13 cellular contexts compared by ENCODE assay signal in the genomic region with DNA sequence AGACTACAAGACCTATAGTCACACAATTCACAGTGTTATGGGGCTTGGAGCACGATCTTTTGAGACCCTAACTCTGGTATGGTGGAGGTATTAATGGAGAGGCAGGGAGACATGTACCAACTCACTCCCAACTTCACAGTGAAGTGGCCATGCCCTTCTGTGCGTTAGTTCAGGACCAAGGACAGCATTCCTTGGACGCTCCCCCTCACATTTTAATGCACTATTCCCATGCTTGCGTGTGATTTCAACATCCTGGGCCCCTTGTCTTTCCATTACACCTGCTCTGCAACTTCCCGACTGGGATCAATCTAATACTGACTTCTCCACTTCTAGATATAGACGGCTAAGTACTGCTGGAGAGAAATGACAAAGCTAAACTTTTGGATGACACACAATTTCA.
DNase-seq lines count a peak whose midpoint lies in the region; ATAC-seq and TF ChIP-seq lines count a peak whose summit lies in the region.
"Had no signal": no experiment of that assay in that cellular context is flagged by ENCODE, and none has a peak within 500 bp of the region (broad histone marks: within the 10 kb centered on the region; RNA-seq: fewer than 3 reads in every experiment).

No MANE protein-coding gene starts in this region.

- H2BK15ac ChIP-seq in mesenchymal stem cell (ENCODE audit: low read depth, poor library complexity, severe bottlenecking), result no peak overlapping the region

- H3K4me2 ChIP-seq in GM23248 (ENCODE audit: unreplicated experiment), result no peak overlapping the region
- H3K4me2 ChIP-seq in mesenchymal stem cell (ENCODE audit: low read length, poor library complexity, severe bottlenecking), result no peak overlapping the region

- TF ChIP-seq CTCF in endothelial cell (IDR thresholded peaks at IDR 0.05; ENCODE audit: unreplicated experiment), result no peak
- TF ChIP-seq CTCF in GM20000 (IDR thresholded peaks at IDR 0.05; ENCODE audit: extremely low read depth, missing control alignments), result no peak

- no peaks in the 10 kb centered on the region for H3K36me3 ChIP-seq in GM23248 (ENCODE audit: low read depth)
- no peaks in the 10 kb centered on the region for H3K36me3 ChIP-seq in mesenchymal stem cell (ENCODE audit: control insufficient read depth in 1 of 2, insufficient read depth in 2 of 2, low read depth in 1 of 2, low read length in 2 of 2)
- no peaks in the 10 kb centered on the region for H3K36me3 ChIP-seq in CD8-positive, alpha-beta memory T cell (ENCODE audit: insufficient read depth, low read length)
- H3K36me3 ChIP-seq: ascending aorta, ovary had no signal

- POLR2A ChIA-PET in CD8-positive, alpha-beta memory T cell (lab: Charles Lee), result no interaction called here

- no peak overlapping the region for H3K14ac ChIP-seq in mesenchymal stem cell (ENCODE audit: low read length in 2 of 2)

- H3K4me3 ChIP-seq in GM23248 (no peak overlapping the region), mesenchymal stem cell (ENCODE audit: insufficient read depth in 1 of 2, low read depth in 1 of 2, low read length in 2 of 2) (no peak overlapping the region)
- H3K4me3 ChIP-seq in CD8-positive, alpha-beta memory T cell (ENCODE audit: low read length), result no peak overlapping the region
- H3K4me3 ChIP-seq: ascending aorta, ovary had no signal

- H3K27ac Mint-ChIP-seq in endothelial cell (ENCODE audit: unreplicated experiment), result no peak overlapping the region
- no peak overlapping the region for H3K27ac Mint-ChIP-seq in CD8-positive, alpha-beta memory T cell
- H3K27ac Mint-ChIP-seq: activated CD8-positive, alpha-beta T cell treated with anti-CD3 and anti-CD28 coated beads, Interleukin-2, amount 10 ng/mL, durations not matched to agents 7 days and 5 days had no signal

- H4K91ac ChIP-seq in mesenchymal stem cell (ENCODE audit: low read length), result no peak overlapping the region

- H3K9ac ChIP-seq in GM23248 (no peak overlapping the region), mesenchymal stem cell (ENCODE audit: low read length) (no peak overlapping the region)

- H3K4me1 Mint-ChIP-seq in endothelial cell (ENCODE audit: unreplicated experiment), result peaks cover 7% of the 10 kb centered on the region
- H3K4me1 Mint-ChIP-seq in CD8-positive, alpha-beta memory T cell, result no peaks in the 10 kb centered on the region

- H2BK120ac ChIP-seq in mesenchymal stem cell (ENCODE audit: low read depth, low read length), result no peak overlapping the region

- no peak for ATAC-seq in GM21786 (IDR thresholded peaks at IDR 0.05; ENCODE audit: unreplicated experiment)
- ATAC-seq: activated CD8-positive, alpha-beta T cell treated with anti-CD3 and anti-CD28 coated beads, Interleukin-2, amount 10 ng/mL, durations not matched to agents 7 days and 5 days had no signal

- H3K9me3 Mint-ChIP-seq in endothelial cell (ENCODE audit: unreplicated experiment), result no peaks in the 10 kb centered on the region
- no peaks in the 10 kb centered on the region for H3K9me3 Mint-ChIP-seq in CD8-positive, alpha-beta memory T cell

- no peaks in the 10 kb centered on the region for H3K36me3 Mint-ChIP-seq in endothelial cell (ENCODE audit: low read depth, unreplicated experiment)
- H3K36me3 Mint-ChIP-seq in CD8-positive, alpha-beta memory T cell, result no peaks in the 10 kb centered on the region

- H3F3A ChIP-seq in GM23248 (ENCODE audit: insufficient read depth), result 0 out of 2 replicates have a peak, but pooled peaks cover 5% of the 10 kb centered on the region

- DNase-seq in GM23248 (peak; percentile 60), NCI-H1048 (lab: John Stamatoyannopoulos, UW) (peak; percentile 15), endothelial cell (ENCODE audit: low spot score) (peak; percentile 54), mesenchymal stem cell (peak; percentile 57), NCI-H128 (lab: John Stamatoyannopoulos, UW; ENCODE audit: unreplicated experiment) (no peak), GM20000 (ENCODE audit: low spot score) (no peak)
- DNase-seq in CD8-positive, alpha-beta memory T cell, result no peak
- DNase-seq: activated CD8-positive, alpha-beta T cell treated with anti-CD3 and anti-CD28 coated beads, Interleukin-2, amount 10 ng/mL, durations not matched to agents 7 days and 5 days; hypothalamus; NCI-H1105 treated with DMSO at 0.1 percent for 48 hours had no signal

- no peak overlapping the region for H2BK5ac ChIP-seq in mesenchymal stem cell (ENCODE audit: low read depth, low read length, poor library complexity, severe bottlenecking)

- H2AFZ ChIP-seq in GM23248, result no peak overlapping the region
- H2AFZ ChIP-seq in mesenchymal stem cell (ENCODE audit: low read depth, low read length), result no peak overlapping the region

- H3K27ac ChIP-seq in GM23248 (no peak overlapping the region), mesenchymal stem cell (ENCODE audit: low read length, poor library complexity, severe bottlenecking) (no peak overlapping the region)
- H3K27ac ChIP-seq in CD8-positive, alpha-beta memory T cell (ENCODE audit: low read depth, low read length), result no peak overlapping the region
- H3K27ac ChIP-seq: ascending aorta, ovary had no signal

- H3K4me1 ChIP-seq in GM23248 (ENCODE audit: insufficient read depth), result peaks cover 16% of the 10 kb centered on the region
- H3K4me1 ChIP-seq in mesenchymal stem cell (ENCODE audit: control insufficient read depth, insufficient read depth, low read depth, low read length), result no peaks in the 10 kb centered on the region
- H3K4me1 ChIP-seq in CD8-positive, alpha-beta memory T cell (ENCODE audit: insufficient read depth, low read length), result no peaks in the 10 kb centered on the region
- H3K4me1 ChIP-seq: ascending aorta had no signal

- no peaks in the 10 kb centered on the region for H3K79me2 ChIP-seq in GM23248 (ENCODE audit: insufficient read depth)

- no peaks in the 10 kb centered on the region for H3K9me2 ChIP-seq in GM23248 (ENCODE audit: insufficient read depth)

- no peak overlapping the region for H4K8ac ChIP-seq in mesenchymal stem cell (ENCODE audit: low read length)

- WGBS in GM23248 (ENCODE audit: low coverage in 1 of 2, low lambda C conversion rate in 2 of 2, missing lambda C conversion rate in 2 of 2), 2 experiments, result 53 to 57% methylated on average over 6 of the region's 6 CpGs
- WGBS in mesenchymal stem cell, result 27% methylated on average over 5 of the region's 6 CpGs

- H3K4me3 Mint-ChIP-seq in endothelial cell (ENCODE audit: unreplicated experiment), result no peak overlapping the region
- H3K4me3 Mint-ChIP-seq in CD8-positive, alpha-beta memory T cell, result no peak overlapping the region
- H3K4me3 Mint-ChIP-seq: activated CD8-positive, alpha-beta T cell treated with anti-CD3 and anti-CD28 coated beads, Interleukin-2, amount 10 ng/mL, durations not matched to agents 7 days and 5 days had no signal

- H2AK5ac ChIP-seq in mesenchymal stem cell (ENCODE audit: low read length, severe bottlenecking), result no peak overlapping the region

- in situ Hi-C loops in GM23248 (cut with MboI), result no loop called here

- no peaks in the 10 kb centered on the region for H3K79me1 ChIP-seq in mesenchymal stem cell (replicated peaks; ENCODE audit: low read length, poor library complexity, severe bottlenecking)

- H3K23ac ChIP-seq in mesenchymal stem cell (ENCODE audit: low read length in 2 of 2), result no peak overlapping the region

- H3K27me3 ChIP-seq in GM23248 (replicated peaks; ENCODE audit: insufficient read depth) (no peaks in the 10 kb centered on the region), mesenchymal stem cell (ENCODE audit: control insufficient read depth in 1 of 2, insufficient read depth in 1 of 2, low read length in 2 of 2) (peaks cover 0 to 5% of the 10 kb centered on the region in 2 experiments)
- no peaks in the 10 kb centered on the region for H3K27me3 ChIP-seq in CD8-positive, alpha-beta memory T cell (ENCODE audit: insufficient read depth, low read length, poor library complexity, severe bottlenecking)
- H3K27me3 ChIP-seq: ascending aorta, ovary had no signal

- H4K20me1 ChIP-seq in GM23248 (ENCODE audit: insufficient read depth), result no peaks in the 10 kb centered on the region

- H3K27me3 Mint-ChIP-seq in endothelial cell (ENCODE audit: unreplicated experiment), result no peaks in the 10 kb centered on the region
- peaks cover 0 to 6% of the 10 kb centered on the region in 2 donors for H3K27me3 Mint-ChIP-seq in CD8-positive, alpha-beta memory T cell

- no peak overlapping the region for H3K4ac ChIP-seq in mesenchymal stem cell (ENCODE audit: low read depth in 1 of 2, low read length in 2 of 2)

- no peak overlapping the region for H2BK12ac ChIP-seq in mesenchymal stem cell (ENCODE audit: low read length in 2 of 2)

- CTCF ChIA-PET in CD8-positive, alpha-beta memory T cell (lab: Charles Lee), result no interaction called here

- no peaks in the 10 kb centered on the region for H3K9me3 ChIP-seq in GM23248 (ENCODE audit: low read depth)
- no peaks in the 10 kb centered on the region for H3K9me3 ChIP-seq in mesenchymal stem cell (ENCODE audit: control insufficient read depth, low read length)
- H3K9me3 ChIP-seq in CD8-positive, alpha-beta memory T cell (ENCODE audit: low read length), result no peaks in the 10 kb centered on the region
- H3K9me3 ChIP-seq: ascending aorta, ovary had no signal

- no peak overlapping the region for H3K18ac ChIP-seq in mesenchymal stem cell (ENCODE audit: low read depth in 1 of 2, low read length in 2 of 2)

Comparison
In these comparisons a context has a peak if more than half of its experiments do, and no peak if none do; other contexts are left out.
1. DNase-seq: peak in GM23248 (single experiment), NCI-H1048 (single experiment), endothelial cell (single experiment) and mesenchymal stem cell (single experiment); none in NCI-H128 (single experiment), GM20000 (single experiment) and CD8-positive, alpha-beta memory T cell (0 of 5).